ENCODE assay signal across 1 cellular context in the genomic region with DNA sequence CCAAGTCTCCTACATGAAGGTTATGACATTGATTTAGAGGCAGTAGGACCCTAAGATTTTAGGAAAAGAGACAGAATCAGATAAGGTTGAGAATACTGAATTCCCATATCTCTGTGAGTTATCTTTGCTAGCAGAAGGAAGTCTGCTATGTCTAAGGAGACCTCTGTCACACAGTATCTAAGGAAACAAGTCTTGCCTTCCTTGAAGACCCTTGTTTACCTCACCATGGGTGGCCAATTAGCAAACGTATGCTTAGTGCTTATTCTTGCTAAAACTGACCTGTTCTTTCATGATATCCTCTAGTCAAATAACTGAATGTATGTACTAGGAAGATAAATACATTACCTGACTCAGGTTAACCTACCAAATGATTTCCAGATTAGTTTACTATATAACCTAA.
TF ChIP-seq lines count a peak whose summit lies in the region.

No MANE protein-coding gene starts in this region.

TF ChIP-seq in GM23338, 12 proteins besides CTCF, POLR2A, EP300 and RAD21 (continued from another document):
- TF ChIP-seq, protein P1, sequence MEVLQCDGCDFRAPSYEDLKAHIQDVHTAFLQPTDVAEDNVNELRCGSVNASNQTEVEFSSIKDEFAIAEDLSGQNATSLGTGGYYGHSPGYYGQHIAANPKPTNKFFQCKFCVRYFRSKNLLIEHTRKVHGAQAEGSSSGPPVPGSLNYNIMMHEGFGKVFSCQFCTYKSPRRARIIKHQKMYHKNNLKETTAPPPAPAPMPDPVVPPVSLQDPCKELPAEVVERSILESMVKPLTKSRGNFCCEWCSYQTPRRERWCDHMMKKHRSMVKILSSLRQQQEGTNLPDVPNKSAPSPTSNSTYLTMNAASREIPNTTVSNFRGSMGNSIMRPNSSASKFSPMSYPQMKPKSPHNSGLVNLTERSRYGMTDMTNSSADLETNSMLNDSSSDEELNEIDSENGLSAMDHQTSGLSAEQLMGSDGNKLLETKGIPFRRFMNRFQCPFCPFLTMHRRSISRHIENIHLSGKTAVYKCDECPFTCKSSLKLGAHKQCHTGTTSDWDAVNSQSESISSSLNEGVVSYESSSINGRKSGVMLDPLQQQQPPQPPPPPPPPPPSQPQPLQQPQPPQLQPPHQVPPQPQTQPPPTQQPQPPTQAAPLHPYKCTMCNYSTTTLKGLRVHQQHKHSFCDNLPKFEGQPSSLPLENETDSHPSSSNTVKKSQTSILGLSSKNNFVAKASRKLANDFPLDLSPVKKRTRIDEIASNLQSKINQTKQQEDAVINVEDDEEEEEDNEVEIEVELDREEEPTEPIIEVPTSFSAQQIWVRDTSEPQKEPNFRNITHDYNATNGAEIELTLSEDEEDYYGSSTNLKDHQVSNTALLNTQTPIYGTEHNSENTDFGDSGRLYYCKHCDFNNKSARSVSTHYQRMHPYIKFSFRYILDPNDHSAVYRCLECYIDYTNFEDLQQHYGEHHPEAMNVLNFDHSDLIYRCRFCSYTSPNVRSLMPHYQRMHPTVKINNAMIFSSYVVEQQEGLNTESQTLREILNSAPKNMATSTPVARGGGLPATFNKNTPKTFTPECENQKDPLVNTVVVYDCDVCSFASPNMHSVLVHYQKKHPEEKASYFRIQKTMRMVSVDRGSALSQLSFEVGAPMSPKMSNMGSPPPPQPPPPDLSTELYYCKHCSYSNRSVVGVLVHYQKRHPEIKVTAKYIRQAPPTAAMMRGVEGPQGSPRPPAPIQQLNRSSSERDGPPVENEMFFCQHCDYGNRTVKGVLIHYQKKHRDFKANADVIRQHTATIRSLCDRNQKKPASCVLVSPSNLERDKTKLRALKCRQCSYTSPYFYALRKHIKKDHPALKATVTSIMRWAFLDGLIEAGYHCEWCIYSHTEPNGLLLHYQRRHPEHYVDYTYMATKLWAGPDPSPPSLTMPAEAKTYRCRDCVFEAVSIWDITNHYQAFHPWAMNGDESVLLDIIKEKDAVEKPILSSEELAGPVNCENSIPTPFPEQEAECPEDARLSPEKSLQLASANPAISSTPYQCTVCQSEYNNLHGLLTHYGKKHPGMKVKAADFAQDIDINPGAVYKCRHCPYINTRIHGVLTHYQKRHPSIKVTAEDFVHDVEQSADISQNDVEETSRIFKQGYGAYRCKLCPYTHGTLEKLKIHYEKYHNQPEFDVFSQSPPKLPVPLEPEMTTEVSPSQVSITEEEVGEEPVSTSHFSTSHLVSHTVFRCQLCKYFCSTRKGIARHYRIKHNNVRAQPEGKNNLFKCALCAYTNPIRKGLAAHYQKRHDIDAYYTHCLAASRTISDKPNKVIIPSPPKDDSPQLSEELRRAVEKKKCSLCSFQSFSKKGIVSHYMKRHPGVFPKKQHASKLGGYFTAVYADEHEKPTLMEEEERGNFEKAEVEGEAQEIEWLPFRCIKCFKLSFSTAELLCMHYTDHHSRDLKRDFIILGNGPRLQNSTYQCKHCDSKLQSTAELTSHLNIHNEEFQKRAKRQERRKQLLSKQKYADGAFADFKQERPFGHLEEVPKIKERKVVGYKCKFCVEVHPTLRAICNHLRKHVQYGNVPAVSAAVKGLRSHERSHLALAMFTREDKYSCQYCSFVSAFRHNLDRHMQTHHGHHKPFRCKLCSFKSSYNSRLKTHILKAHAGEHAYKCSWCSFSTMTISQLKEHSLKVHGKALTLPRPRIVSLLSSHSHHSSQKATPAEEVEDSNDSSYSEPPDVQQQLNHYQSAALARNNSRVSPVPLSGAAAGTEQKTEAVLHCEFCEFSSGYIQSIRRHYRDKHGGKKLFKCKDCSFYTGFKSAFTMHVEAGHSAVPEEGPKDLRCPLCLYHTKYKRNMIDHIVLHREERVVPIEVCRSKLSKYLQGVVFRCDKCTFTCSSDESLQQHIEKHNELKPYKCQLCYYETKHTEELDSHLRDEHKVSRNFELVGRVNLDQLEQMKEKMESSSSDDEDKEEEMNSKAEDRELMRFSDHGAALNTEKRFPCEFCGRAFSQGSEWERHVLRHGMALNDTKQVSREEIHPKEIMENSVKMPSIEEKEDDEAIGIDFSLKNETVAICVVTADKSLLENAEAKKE (CRISPR knock-in tag; IDR thresholded peaks at IDR 0.05), result no peak
- TF ChIP-seq, protein P2, sequence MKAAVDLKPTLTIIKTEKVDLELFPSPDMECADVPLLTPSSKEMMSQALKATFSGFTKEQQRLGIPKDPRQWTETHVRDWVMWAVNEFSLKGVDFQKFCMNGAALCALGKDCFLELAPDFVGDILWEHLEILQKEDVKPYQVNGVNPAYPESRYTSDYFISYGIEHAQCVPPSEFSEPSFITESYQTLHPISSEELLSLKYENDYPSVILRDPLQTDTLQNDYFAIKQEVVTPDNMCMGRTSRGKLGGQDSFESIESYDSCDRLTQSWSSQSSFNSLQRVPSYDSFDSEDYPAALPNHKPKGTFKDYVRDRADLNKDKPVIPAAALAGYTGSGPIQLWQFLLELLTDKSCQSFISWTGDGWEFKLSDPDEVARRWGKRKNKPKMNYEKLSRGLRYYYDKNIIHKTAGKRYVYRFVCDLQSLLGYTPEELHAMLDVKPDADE (IDR thresholded peaks at IDR 0.05), result no peak
- TF ChIP-seq NANOG (IDR thresholded peaks at IDR 0.05; ENCODE audit: borderline replicate concordance) (no peak), ZNF331 (CRISPR knock-in tag; IDR thresholded peaks at IDR 0.05; ENCODE audit: low read depth) (no peak)
- TF ChIP-seq, protein P3, sequence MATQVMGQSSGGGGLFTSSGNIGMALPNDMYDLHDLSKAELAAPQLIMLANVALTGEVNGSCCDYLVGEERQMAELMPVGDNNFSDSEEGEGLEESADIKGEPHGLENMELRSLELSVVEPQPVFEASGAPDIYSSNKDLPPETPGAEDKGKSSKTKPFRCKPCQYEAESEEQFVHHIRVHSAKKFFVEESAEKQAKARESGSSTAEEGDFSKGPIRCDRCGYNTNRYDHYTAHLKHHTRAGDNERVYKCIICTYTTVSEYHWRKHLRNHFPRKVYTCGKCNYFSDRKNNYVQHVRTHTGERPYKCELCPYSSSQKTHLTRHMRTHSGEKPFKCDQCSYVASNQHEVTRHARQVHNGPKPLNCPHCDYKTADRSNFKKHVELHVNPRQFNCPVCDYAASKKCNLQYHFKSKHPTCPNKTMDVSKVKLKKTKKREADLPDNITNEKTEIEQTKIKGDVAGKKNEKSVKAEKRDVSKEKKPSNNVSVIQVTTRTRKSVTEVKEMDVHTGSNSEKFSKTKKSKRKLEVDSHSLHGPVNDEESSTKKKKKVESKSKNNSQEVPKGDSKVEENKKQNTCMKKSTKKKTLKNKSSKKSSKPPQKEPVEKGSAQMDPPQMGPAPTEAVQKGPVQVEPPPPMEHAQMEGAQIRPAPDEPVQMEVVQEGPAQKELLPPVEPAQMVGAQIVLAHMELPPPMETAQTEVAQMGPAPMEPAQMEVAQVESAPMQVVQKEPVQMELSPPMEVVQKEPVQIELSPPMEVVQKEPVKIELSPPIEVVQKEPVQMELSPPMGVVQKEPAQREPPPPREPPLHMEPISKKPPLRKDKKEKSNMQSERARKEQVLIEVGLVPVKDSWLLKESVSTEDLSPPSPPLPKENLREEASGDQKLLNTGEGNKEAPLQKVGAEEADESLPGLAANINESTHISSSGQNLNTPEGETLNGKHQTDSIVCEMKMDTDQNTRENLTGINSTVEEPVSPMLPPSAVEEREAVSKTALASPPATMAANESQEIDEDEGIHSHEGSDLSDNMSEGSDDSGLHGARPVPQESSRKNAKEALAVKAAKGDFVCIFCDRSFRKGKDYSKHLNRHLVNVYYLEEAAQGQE (IDR thresholded peaks at IDR 0.05; ENCODE audit: unreplicated experiment), result no peak
